ENCODE assay signal across 1 cellular context in the genomic region with DNA sequence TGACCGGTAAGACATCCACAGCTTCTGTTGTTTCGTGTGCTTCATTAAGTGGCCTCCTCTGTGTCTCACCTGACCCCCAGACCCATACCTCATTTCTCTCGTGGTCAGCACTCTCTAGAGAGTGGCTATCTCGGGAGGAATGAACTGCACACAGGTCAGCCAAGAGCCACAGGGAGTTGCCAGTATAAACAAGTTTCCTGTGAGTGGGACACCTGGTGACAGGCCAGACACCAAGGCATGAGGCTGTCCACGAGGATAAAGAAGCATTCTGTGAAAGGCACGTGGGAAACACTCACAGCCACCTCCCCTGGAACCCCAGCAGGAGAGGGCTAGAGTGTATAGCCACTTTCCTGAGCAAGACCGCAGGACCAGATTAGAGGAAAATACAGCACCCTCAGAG.
TF ChIP-seq lines count a peak whose summit lies in the region.

No MANE protein-coding gene starts in this region.

TF ChIP-seq in IMR-90, 13 proteins besides CTCF, POLR2A, EP300 and RAD21 (continued from another document):
- TF ChIP-seq, protein P1, sequence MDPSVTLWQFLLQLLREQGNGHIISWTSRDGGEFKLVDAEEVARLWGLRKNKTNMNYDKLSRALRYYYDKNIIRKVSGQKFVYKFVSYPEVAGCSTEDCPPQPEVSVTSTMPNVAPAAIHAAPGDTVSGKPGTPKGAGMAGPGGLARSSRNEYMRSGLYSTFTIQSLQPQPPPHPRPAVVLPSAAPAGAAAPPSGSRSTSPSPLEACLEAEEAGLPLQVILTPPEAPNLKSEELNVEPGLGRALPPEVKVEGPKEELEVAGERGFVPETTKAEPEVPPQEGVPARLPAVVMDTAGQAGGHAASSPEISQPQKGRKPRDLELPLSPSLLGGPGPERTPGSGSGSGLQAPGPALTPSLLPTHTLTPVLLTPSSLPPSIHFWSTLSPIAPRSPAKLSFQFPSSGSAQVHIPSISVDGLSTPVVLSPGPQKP (IDR thresholded peaks at IDR 0.05; ENCODE audit: borderline replicate concordance, low read depth, low read length), result no peak
- no peak for TF ChIP-seq SMC3 (IDR thresholded peaks at IDR 0.05; ENCODE audit: low read depth, low read length)
- no peak for TF ChIP-seq MAFK (IDR thresholded peaks at IDR 0.05; ENCODE audit: low read depth, low read length)
TF ChIP-seq in IMR-90: peak in this region for 0.
